8 cellular contexts compared by ENCODE assay signal in genomic region chr2:64989126-64989981, GRCh38.
A peak's percentile ranks its signal among the peaks of the same experiment; 100 is the strongest.
DNase-seq lines count a peak whose midpoint lies in the region; ATAC-seq, FAIRE-seq and TF ChIP-seq lines count a peak whose summit lies in the region.

Gene SLC1A4, plus strand, starts transcription at chr2:64989399. Its CDS starts 245 bp downstream, at chr2:64989644.

- TF ChIP-seq CTCF in D721Med (IDR thresholded peaks at IDR 0.05; ENCODE audit: insufficient read depth, missing control alignments) = no peak

- no peaks in the 10 kb centered on the region for H3K27me3 Mint-ChIP-seq in T-helper 2 cell treated with Interferon-gamma antibody and Interleukin-4, amounts not matched to agents 5 μg/mL and 100 μg/mL, for 36 hours (ENCODE audit: low read depth)

- peak within 1 kb of the TSS; percentile 92 for H3K4me3 Mint-ChIP-seq in T-helper 2 cell treated with Interferon-gamma antibody and Interleukin-4, amounts not matched to agents 5 μg/mL and 100 μg/mL, for 36 hours

- H3K27ac Mint-ChIP-seq in T-helper 2 cell treated with Interferon-gamma antibody and Interleukin-4, amounts not matched to agents 5 μg/mL and 100 μg/mL, for 36 hours = peak within 1 kb of the TSS; percentile 89

- peaks cover 42% of the 10 kb centered on the region for H3K36me3 Mint-ChIP-seq in T-helper 2 cell treated with Interferon-gamma antibody and Interleukin-4, amounts not matched to agents 5 μg/mL and 100 μg/mL, for 36 hours (ENCODE audit: low read depth)

- H3K9me3 Mint-ChIP-seq in T-helper 2 cell treated with Interferon-gamma antibody and Interleukin-4, amounts not matched to agents 5 μg/mL and 100 μg/mL, for 36 hours = no peaks in the 10 kb centered on the region

- no peak for FAIRE-seq in D721Med (lab: Jason Lieb, UNC)

- ATAC-seq in GM18498 (IDR thresholded peaks at IDR 0.05; ENCODE audit: unreplicated experiment) (peak; percentile 79), HG02884 (IDR thresholded peaks at IDR 0.05; ENCODE audit: unreplicated experiment) (peak; percentile 63)

- DNase-seq in NCI-H1694 (lab: John Stamatoyannopoulos, UW) (peak; percentile 69), anterior cingulate cortex (lab: John Stamatoyannopoulos, UW) (peak; percentile 54 to 96 (median 90)), hepatic stellate cell (ENCODE audit: low spot score) (peak; percentile 95), retina (peak; percentile 93), D721Med (ENCODE audit: insufficient read length, low spot score) (no peak)
- peak; percentile 89 for DNase-seq in T-helper 2 cell treated with Interferon-gamma antibody and Interleukin-4, amounts not matched to agents 5 μg/mL and 100 μg/mL, for 36 hours (ENCODE audit: low spot score)

- H3K4me1 Mint-ChIP-seq in T-helper 2 cell treated with Interferon-gamma antibody and Interleukin-4, amounts not matched to agents 5 μg/mL and 100 μg/mL, for 36 hours (ENCODE audit: low read depth) = peaks cover 60% of the 10 kb centered on the region
